ENCODE assay signal across 1 cellular context in genomic region chr20:36352843-36353553, GRCh38.
TF ChIP-seq lines count a peak whose summit lies in the region.

No MANE protein-coding gene starts in this region.

TF ChIP-seq in GM23338, 12 proteins besides CTCF, POLR2A, EP300 and RAD21 (continued from another document):
- no peak for TF ChIP-seq ZNF462 (CRISPR knock-in tag; IDR thresholded peaks at IDR 0.05)
